ENCODE assay signal across 1 cellular context in the genomic region with DNA sequence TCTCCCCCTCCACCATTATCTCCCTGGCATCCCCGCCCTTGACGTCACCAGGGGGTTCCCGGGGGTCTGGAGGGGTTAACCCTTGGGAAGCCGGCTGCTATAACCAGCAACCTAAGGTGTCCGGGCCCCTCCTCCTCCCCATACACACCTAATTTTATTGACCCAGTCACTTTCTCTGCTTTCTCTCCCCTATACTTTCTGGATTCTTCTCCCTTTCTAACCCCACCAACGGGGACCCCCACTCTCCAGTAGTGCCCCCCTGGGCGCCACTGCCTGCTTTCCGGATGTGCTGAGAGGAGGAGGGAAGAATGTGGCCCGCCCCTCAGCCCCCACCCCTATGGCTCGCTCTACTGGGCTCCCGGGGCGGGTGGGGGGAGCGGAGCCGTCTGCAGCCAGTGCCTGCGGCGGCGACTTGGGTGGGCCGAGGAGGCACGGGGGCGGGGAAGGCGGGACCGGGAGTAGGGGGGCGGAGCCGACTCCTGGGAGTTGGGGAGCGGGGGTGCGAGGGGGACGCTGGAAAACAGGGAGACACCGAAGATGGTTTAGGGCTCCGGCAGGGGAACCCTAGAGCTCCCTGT.
TF ChIP-seq lines count a peak whose summit lies in the region.

No MANE protein-coding gene starts in this region.

TF ChIP-seq in HEK293, 187 proteins besides CTCF, POLR2A, EP300 and RAD21 (continued from another document):
- TF ChIP-seq EGR2 (tag by site-specific recombination; IDR thresholded peaks at IDR 0.05; ENCODE audit: low read depth) (peak; percentile 69; the same call in 1 of the 2 replicates), WT1 (tag by site-specific recombination; IDR thresholded peaks at IDR 0.05) (peak; percentile 43; the same call in 1 of the 2 replicates), ZBTB7A (tag by site-specific recombination; IDR thresholded peaks at IDR 0.05; ENCODE audit: low read depth) (no peak; the same call in none of the 2 replicates), ZNF501 (tag by site-specific recombination; IDR thresholded peaks at IDR 0.05) (no peak), KLF8 (tag by site-specific recombination; IDR thresholded peaks at IDR 0.05) (peak; percentile 75; the same call in 1 of the 2 replicates), GLIS2 (tag by site-specific recombination; IDR thresholded peaks at IDR 0.05) (peak; percentile 92), SP2 (tag by site-specific recombination; IDR thresholded peaks at IDR 0.05) (peak; percentile 82), BCL11A (tag by site-specific recombination; IDR thresholded peaks at IDR 0.05; ENCODE audit: low read depth) (peak; percentile 55)
- TF ChIP-seq, protein P1, sequence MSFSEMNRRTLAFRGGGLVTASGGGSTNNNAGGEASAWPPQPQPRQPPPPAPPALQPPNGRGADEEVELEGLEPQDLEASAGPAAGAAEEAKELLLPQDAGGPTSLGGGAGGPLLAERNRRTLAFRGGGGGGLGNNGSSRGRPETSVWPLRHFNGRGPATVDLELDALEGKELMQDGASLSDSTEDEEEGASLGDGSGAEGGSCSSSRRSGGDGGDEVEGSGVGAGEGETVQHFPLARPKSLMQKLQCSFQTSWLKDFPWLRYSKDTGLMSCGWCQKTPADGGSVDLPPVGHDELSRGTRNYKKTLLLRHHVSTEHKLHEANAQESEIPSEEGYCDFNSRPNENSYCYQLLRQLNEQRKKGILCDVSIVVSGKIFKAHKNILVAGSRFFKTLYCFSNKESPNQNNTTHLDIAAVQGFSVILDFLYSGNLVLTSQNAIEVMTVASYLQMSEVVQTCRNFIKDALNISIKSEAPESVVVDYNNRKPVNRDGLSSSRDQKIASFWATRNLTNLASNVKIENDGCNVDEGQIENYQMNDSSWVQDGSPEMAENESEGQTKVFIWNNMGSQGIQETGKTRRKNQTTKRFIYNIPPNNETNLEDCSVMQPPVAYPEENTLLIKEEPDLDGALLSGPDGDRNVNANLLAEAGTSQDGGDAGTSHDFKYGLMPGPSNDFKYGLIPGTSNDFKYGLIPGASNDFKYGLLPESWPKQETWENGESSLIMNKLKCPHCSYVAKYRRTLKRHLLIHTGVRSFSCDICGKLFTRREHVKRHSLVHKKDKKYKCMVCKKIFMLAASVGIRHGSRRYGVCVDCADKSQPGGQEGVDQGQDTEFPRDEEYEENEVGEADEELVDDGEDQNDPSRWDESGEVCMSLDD (tag by site-specific recombination; IDR thresholded peaks at IDR 0.05) = peak; percentile 98
- TF ChIP-seq, protein P2, sequence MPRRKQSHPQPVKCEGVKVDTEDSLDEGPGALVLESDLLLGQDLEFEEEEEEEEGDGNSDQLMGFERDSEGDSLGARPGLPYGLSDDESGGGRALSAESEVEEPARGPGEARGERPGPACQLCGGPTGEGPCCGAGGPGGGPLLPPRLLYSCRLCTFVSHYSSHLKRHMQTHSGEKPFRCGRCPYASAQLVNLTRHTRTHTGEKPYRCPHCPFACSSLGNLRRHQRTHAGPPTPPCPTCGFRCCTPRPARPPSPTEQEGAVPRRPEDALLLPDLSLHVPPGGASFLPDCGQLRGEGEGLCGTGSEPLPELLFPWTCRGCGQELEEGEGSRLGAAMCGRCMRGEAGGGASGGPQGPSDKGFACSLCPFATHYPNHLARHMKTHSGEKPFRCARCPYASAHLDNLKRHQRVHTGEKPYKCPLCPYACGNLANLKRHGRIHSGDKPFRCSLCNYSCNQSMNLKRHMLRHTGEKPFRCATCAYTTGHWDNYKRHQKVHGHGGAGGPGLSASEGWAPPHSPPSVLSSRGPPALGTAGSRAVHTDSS (tag by site-specific recombination; IDR thresholded peaks at IDR 0.05) = no peak
- TF ChIP-seq, protein P3, sequence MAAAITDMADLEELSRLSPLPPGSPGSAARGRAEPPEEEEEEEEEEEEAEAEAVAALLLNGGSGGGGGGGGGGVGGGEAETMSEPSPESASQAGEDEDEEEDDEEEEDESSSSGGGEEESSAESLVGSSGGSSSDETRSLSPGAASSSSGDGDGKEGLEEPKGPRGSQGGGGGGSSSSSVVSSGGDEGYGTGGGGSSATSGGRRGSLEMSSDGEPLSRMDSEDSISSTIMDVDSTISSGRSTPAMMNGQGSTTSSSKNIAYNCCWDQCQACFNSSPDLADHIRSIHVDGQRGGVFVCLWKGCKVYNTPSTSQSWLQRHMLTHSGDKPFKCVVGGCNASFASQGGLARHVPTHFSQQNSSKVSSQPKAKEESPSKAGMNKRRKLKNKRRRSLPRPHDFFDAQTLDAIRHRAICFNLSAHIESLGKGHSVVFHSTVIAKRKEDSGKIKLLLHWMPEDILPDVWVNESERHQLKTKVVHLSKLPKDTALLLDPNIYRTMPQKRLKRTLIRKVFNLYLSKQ (tag by site-specific recombination; IDR thresholded peaks at IDR 0.05; ENCODE audit: borderline replicate concordance) = no peak
